ENCODE assay signal across 8 cellular contexts in genomic region chr17:31558748-31559646, GRCh38.
DNase-seq lines count a peak whose midpoint lies in the region; ATAC-seq and TF ChIP-seq lines count a peak whose summit lies in the region.

No MANE protein-coding gene starts in this region.

- peaks cover 8% of the 10 kb centered on the region for H3K4me1 ChIP-seq in mammary epithelial cell (ENCODE audit: insufficient read depth, low read length)
- H3K4me1 ChIP-seq in skeletal muscle tissue (ENCODE audit: control insufficient read depth in 3 of 3, insufficient read depth in 3 of 3, low read length in 3 of 3), result peaks cover 17 to 21% (median 18%) of the 10 kb centered on the region in 3 donors

- peak overlapping the region; percentile 66 for H3K27ac ChIP-seq in WERI-Rb-1
- H3K27ac ChIP-seq in mammary epithelial cell (ENCODE audit: insufficient read depth, low read depth, low read length), result peak overlapping the region; percentile 17
- H3K27ac ChIP-seq in skeletal muscle tissue (ENCODE audit: low read depth, low read length), result peak overlapping the region; percentile 62

- no peaks in the 10 kb centered on the region for H4K20me1 ChIP-seq in mammary epithelial cell (ENCODE audit: insufficient read depth, low read length)

- CTCF ChIA-PET in mammary epithelial cell (lab: Charles Lee; ENCODE audit: low non-redundant PET), result interaction anchor here (0.7 kb wide), 1 partner anchor 22 kb away, joined by 3 read pairs; no protein-coding TSS in a partner anchor

- BruUV-seq in mammary epithelial cell (replicated peaks; lab: Mats Ljungman, UMichigan), result no TSS peak

- dilution Hi-C loops in mammary epithelial cell (cut with HindIII; ENCODE audit: low sequenced_read_pairs), result no loop called here

- H3K27me3 ChIP-seq in WERI-Rb-1 (ENCODE audit: insufficient read depth, low read depth, severe bottlenecking) (peaks cover 8% of the 10 kb centered on the region), mammary epithelial cell (ENCODE audit: insufficient read depth, low read length) (no peaks in the 10 kb centered on the region), skeletal muscle tissue (ENCODE audit: control insufficient read depth in 3 of 3, insufficient read depth in 3 of 3, low read length in 3 of 3) (peaks cover 0 to 3% (median 0%) of the 10 kb centered on the region in 3 donors)

- H3K36me3 ChIP-seq in WERI-Rb-1, result no peaks in the 10 kb centered on the region
- H3K36me3 ChIP-seq in mammary epithelial cell (ENCODE audit: insufficient read depth, low read length), result no peaks in the 10 kb centered on the region
- H3K36me3 ChIP-seq in skeletal muscle tissue (ENCODE audit: control insufficient read depth in 3 of 3, insufficient read depth in 3 of 3, low read length in 3 of 3), result peaks cover 0 to 2% (median 0%) of the 10 kb centered on the region in 3 donors

- no peaks in the 10 kb centered on the region for H3K9me3 ChIP-seq in WERI-Rb-1 (ENCODE audit: severe bottlenecking)
- no peaks in the 10 kb centered on the region for H3K9me3 ChIP-seq in mammary epithelial cell (replicated peaks; ENCODE audit: insufficient read depth, low read length)
- H3K9me3 ChIP-seq in skeletal muscle tissue (ENCODE audit: control insufficient read depth in 3 of 3, low read length in 3 of 3), result no peaks in the 10 kb centered on the region

- peak overlapping the region; percentile 48 for H3K4me3 ChIP-seq in WERI-Rb-1 (ENCODE audit: low read depth, low read length)
- H3K4me3 ChIP-seq in mammary epithelial cell (replicated peaks in 1 of 3; ENCODE audit: insufficient read depth in 1 of 3, low read depth in 2 of 3, low read length in 3 of 3), result peak overlapping the region; percentile 39 to 53 (median 51)
- peak overlapping the region; percentile 60 to 65 (median 64) for H3K4me3 ChIP-seq in skeletal muscle tissue (ENCODE audit: low read length in 3 of 3)

- H3K9ac ChIP-seq in mammary epithelial cell (ENCODE audit: insufficient read depth, low read length) (no peak overlapping the region), skeletal muscle tissue (ENCODE audit: low read depth in 1 of 3, low read length in 3 of 3) (peak overlapping the region; percentile 45 to 71 (median 51))

- DNase-seq in COLO829 (ENCODE audit: low spot score) (peak; percentile 67), NCI-H146 treated with DMSO at 0.1 percent for 48 hours (lab: John Stamatoyannopoulos, UW; ENCODE audit: unreplicated experiment) (peak; percentile 50), WERI-Rb-1 (peak; percentile 76), mammary epithelial cell (peak; percentile 70), iPS-NIHi7 (ENCODE audit: extremely low spot score) (peak; percentile 79)

- intact Hi-C loops in mammary epithelial cell (cut with micrococcal nuclease), result loop anchor here (1.0 to 2.0 kb wide), 4 partner anchors 38 to 342 kb away; partner anchors contain the start of gene UTP6

- 9% methylated on average over 7 of the region's 120 CpGs for WGBS in mammary epithelial cell (ENCODE audit: low coverage, missing lambda C conversion rate)

- TF ChIP-seq CTCF in WERI-Rb-1 (IDR thresholded peaks at IDR 0.05; ENCODE audit: low read depth, low read length), result peak; percentile 64
- peak; percentile 36 to 67 for TF ChIP-seq CTCF in mammary epithelial cell (conservative IDR thresholded peaks at IDR 0.05 in 1 of 2, IDR thresholded peaks at IDR 0.05 in 1 of 2; ENCODE audit: extremely low read depth in 1 of 2, insufficient read depth in 1 of 2, low read depth in 1 of 2, low read length in 2 of 2)

- peak; percentile 63 for ATAC-seq in GM21619 (IDR thresholded peaks at IDR 0.05; ENCODE audit: unreplicated experiment)
- no peak for ATAC-seq in GM18520 (IDR thresholded peaks at IDR 0.05; ENCODE audit: unreplicated experiment)

- H3K4me2 ChIP-seq in mammary epithelial cell (ENCODE audit: insufficient read depth, low read depth, low read length), result peak overlapping the region; percentile 90

- peak overlapping the region; percentile 91 for H2AFZ ChIP-seq in mammary epithelial cell (ENCODE audit: low read depth, low read length)

- H3K79me2 ChIP-seq in mammary epithelial cell (ENCODE audit: insufficient read depth, low read length), result no peaks in the 10 kb centered on the region

- in situ Hi-C loops in mammary epithelial cell (cut with MboI; ENCODE audit: low sequenced_read_pairs in 2 of 2), result loop anchor here (5.0 kb wide), 2 partner anchors 283 to 288 kb away; no protein-coding TSS in a partner anchor
